ENCODE assay signal across 11 cellular contexts in the genomic region with DNA sequence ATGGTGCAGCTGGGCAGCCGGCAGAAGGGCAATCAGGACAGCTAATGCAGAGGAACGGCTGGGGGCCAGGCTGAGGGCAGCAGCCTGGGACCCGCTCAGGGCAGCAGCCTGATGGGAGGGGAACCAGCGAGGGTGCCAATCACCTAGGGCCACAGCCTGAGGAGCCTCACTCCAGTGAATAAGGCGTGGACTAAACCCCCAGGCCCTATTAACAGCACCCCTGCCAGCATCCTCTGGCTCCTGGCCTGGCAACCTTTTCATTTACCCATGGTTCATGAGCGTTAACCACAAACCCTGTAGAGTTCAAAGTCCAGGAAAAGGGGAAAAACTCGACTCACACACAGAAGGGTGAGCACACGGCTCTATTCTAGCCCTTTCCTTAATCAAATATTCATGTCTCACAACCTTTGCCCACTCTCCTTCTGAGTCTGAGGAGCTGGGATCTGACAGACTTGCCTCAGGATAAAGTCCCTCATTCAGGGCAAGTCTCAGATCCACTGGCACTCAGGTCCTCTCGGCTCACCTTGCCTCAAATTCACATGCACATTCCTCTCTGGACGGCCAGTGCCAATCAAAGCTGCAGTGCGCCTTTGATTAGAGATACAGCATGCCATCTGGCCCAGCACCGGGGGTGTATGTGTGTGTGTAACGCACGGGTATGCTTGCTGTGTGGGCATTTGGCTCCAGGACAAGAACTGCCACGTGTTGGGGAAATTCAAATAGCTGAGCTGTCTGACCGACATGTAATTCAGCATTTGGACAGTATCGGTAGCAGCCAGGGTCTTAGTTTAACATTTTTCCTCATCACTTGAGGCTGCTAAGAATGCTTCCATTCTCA.
A peak's percentile ranks its signal among the peaks of the same experiment; 100 is the strongest.
DNase-seq lines count a peak whose midpoint lies in the region; ATAC-seq and TF ChIP-seq lines count a peak whose summit lies in the region.
"Had no signal": no experiment of that assay in that cellular context is flagged by ENCODE, and none has a peak within 500 bp of the region (broad histone marks: within the 10 kb centered on the region; RNA-seq: fewer than 3 reads in every experiment).

No MANE protein-coding gene starts in this region.

- H3K4me1 Mint-ChIP-seq in T-helper 17 cell = peaks cover 48% of the 10 kb centered on the region
- H3K4me1 Mint-ChIP-seq in glutamatergic neuron (ENCODE audit: low read depth, unreplicated experiment) = peaks cover 26% of the 10 kb centered on the region
- H3K4me1 Mint-ChIP-seq in GM23338 = no peaks in the 10 kb centered on the region; the same call in 2 of the 3 replicates

- intact Hi-C loops in sciatic nerve (cut with DNase I) = no loop called here

- H3K27ac Mint-ChIP-seq in T-helper 17 cell (peak overlapping the region; percentile 92), glutamatergic neuron (ENCODE audit: unreplicated experiment) (peak overlapping the region; percentile 85), GM23338 (no peak overlapping the region)

- H3K9me3 ChIP-seq in T-helper 17 cell (ENCODE audit: control insufficient read depth, low read length, poor library complexity, severe bottlenecking) (no peaks in the 10 kb centered on the region), HAP-1 (no peaks in the 10 kb centered on the region)

- peaks cover 6% of the 10 kb centered on the region; the same call in 1 of the 2 replicates for H3K36me3 ChIP-seq in HAP-1 (replicated peaks)
- H3K36me3 ChIP-seq in GM23338 (ENCODE audit: insufficient read depth) = 0 out of 2 replicates have a peak, but pooled peaks cover 8% of the 10 kb centered on the region

- no peak for TF ChIP-seq CTCF in glutamatergic neuron (IDR thresholded peaks at IDR 0.05; ENCODE audit: partially characterized antibody, unreplicated experiment)
- TF ChIP-seq CTCF in GM23338 (conservative IDR thresholded peaks at IDR 0.05; ENCODE audit: low read depth in 2 of 2) = no peak

- H3K27me3 ChIP-seq in HAP-1 (ENCODE audit: low read depth) = no peaks in the 10 kb centered on the region
- no peaks in the 10 kb centered on the region for H3K27me3 ChIP-seq in GM23338 (ENCODE audit: insufficient read depth)

- in situ Hi-C loops in HAP-1 (cut with MboI; ENCODE audit: low sequenced_read_pairs) = no loop called here

- no peak for ATAC-seq in T-helper 17 cell
- peak; percentile 25 for ATAC-seq in sciatic nerve
- ATAC-seq in GM18868 (IDR thresholded peaks at IDR 0.05; ENCODE audit: unreplicated experiment) = no peak
- ATAC-seq in GM23338 = no peak

- H3K27me3 Mint-ChIP-seq in T-helper 17 cell = no peaks in the 10 kb centered on the region
- peaks cover 10% of the 10 kb centered on the region for H3K27me3 Mint-ChIP-seq in glutamatergic neuron (ENCODE audit: unreplicated experiment)
- H3K27me3 Mint-ChIP-seq in GM23338 (ENCODE audit: insufficient read depth, low read depth, poor library complexity) = no peaks in the 10 kb centered on the region

- H3K9me2 ChIP-seq in GM23338 (ENCODE audit: insufficient read depth) = no peaks in the 10 kb centered on the region

- H4K20me1 ChIP-seq in GM23338 (replicated peaks; ENCODE audit: insufficient read depth) = no peaks in the 10 kb centered on the region; the same call in none of the 2 replicates

- H2AFZ ChIP-seq in GM23338 = no peak overlapping the region

- H3K9me3 Mint-ChIP-seq in glutamatergic neuron (ENCODE audit: unreplicated experiment) (peaks cover 26% of the 10 kb centered on the region), GM23338 (no peaks in the 10 kb centered on the region)

- H3K4me3 Mint-ChIP-seq in T-helper 17 cell = peak overlapping the region; percentile 39
- peak overlapping the region; percentile 60 for H3K4me3 Mint-ChIP-seq in glutamatergic neuron (ENCODE audit: unreplicated experiment)
- no peak overlapping the region for H3K4me3 Mint-ChIP-seq in GM23338

- H3F3A ChIP-seq in GM23338 (replicated peaks; ENCODE audit: low read depth) = no peaks in the 10 kb centered on the region

- H3K4me3 ChIP-seq in HAP-1 (no peak overlapping the region), GM23338 (no peak overlapping the region)
- H3K4me3 ChIP-seq: lung had no signal

- H3K4me2 ChIP-seq in GM23338 = no peak overlapping the region

- H3K4me1 ChIP-seq in HAP-1 (no peaks in the 10 kb centered on the region), GM23338 (ENCODE audit: insufficient read depth) (no peaks in the 10 kb centered on the region)

- DNase-seq in DMS 273 treated with DMSO at 0.1 percent for 48 hours (lab: John Stamatoyannopoulos, UW) (peak; percentile 90), T-helper 17 cell (no peak), glutamatergic neuron (peak; percentile 24), sciatic nerve (ENCODE audit: low spot score) (no peak), HAP-1 (ENCODE audit: low spot score in 2 of 2) (no peak), GM23338 (ENCODE audit: low spot score) (no peak), RPMI8226 (no peak)
- DNase-seq: activated CD4-positive, alpha-beta T cell treated with anti-CD3 and anti-CD28 coated beads for 4 hours; effector CD4-positive, alpha-beta T cell had no signal

- H3K36me3 Mint-ChIP-seq in T-helper 17 cell (ENCODE audit: low read depth) = peaks cover 27% of the 10 kb centered on the region
- peaks cover 7% of the 10 kb centered on the region for H3K36me3 Mint-ChIP-seq in glutamatergic neuron (ENCODE audit: unreplicated experiment)
- H3K36me3 Mint-ChIP-seq in GM23338 (ENCODE audit: low read depth) = peaks cover 47% of the 10 kb centered on the region

- H3K27ac ChIP-seq in GM23338 (ENCODE audit: low read depth) = no peak overlapping the region

- no peaks in the 10 kb centered on the region for H3K79me2 ChIP-seq in GM23338 (replicated peaks; ENCODE audit: insufficient read depth)

TF ChIP-seq in GM23338, 12 proteins besides CTCF, POLR2A, EP300 and RAD21:
- no peak for TF ChIP-seq CREB1 (CRISPR knock-in tag; IDR thresholded peaks at IDR 0.05; ENCODE audit: low read depth)
- no peak for TF ChIP-seq EZH2phosphoT487 (IDR thresholded peaks at IDR 0.05; ENCODE audit: unreplicated experiment)
- TF ChIP-seq ZNF331 (CRISPR knock-in tag; IDR thresholded peaks at IDR 0.05; ENCODE audit: low read depth) = no peak
- TF ChIP-seq, protein P1, sequence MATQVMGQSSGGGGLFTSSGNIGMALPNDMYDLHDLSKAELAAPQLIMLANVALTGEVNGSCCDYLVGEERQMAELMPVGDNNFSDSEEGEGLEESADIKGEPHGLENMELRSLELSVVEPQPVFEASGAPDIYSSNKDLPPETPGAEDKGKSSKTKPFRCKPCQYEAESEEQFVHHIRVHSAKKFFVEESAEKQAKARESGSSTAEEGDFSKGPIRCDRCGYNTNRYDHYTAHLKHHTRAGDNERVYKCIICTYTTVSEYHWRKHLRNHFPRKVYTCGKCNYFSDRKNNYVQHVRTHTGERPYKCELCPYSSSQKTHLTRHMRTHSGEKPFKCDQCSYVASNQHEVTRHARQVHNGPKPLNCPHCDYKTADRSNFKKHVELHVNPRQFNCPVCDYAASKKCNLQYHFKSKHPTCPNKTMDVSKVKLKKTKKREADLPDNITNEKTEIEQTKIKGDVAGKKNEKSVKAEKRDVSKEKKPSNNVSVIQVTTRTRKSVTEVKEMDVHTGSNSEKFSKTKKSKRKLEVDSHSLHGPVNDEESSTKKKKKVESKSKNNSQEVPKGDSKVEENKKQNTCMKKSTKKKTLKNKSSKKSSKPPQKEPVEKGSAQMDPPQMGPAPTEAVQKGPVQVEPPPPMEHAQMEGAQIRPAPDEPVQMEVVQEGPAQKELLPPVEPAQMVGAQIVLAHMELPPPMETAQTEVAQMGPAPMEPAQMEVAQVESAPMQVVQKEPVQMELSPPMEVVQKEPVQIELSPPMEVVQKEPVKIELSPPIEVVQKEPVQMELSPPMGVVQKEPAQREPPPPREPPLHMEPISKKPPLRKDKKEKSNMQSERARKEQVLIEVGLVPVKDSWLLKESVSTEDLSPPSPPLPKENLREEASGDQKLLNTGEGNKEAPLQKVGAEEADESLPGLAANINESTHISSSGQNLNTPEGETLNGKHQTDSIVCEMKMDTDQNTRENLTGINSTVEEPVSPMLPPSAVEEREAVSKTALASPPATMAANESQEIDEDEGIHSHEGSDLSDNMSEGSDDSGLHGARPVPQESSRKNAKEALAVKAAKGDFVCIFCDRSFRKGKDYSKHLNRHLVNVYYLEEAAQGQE (IDR thresholded peaks at IDR 0.05; ENCODE audit: unreplicated experiment) = no peak
- no peak for TF ChIP-seq STAT1 (IDR thresholded peaks at IDR 0.05; ENCODE audit: unreplicated experiment)
- no peak for TF ChIP-seq JUNB (IDR thresholded peaks at IDR 0.05; ENCODE audit: unreplicated experiment)
- TF ChIP-seq EZH2 (IDR thresholded peaks at IDR 0.05; ENCODE audit: low read depth, unreplicated experiment) = no peak
- TF ChIP-seq, protein P2, sequence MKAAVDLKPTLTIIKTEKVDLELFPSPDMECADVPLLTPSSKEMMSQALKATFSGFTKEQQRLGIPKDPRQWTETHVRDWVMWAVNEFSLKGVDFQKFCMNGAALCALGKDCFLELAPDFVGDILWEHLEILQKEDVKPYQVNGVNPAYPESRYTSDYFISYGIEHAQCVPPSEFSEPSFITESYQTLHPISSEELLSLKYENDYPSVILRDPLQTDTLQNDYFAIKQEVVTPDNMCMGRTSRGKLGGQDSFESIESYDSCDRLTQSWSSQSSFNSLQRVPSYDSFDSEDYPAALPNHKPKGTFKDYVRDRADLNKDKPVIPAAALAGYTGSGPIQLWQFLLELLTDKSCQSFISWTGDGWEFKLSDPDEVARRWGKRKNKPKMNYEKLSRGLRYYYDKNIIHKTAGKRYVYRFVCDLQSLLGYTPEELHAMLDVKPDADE (IDR thresholded peaks at IDR 0.05) = no peak
- no peak for TF ChIP-seq ZNF114 (CRISPR knock-in tag; IDR thresholded peaks at IDR 0.05)
- no peak for TF ChIP-seq NANOG (IDR thresholded peaks at IDR 0.05; ENCODE audit: borderline replicate concordance)
TF ChIP-seq in GM23338: peak in this region for 0.

Comparison
In these comparisons a context has a peak if more than half of its experiments do, and no peak if none do; other contexts are left out.
1. DNase-seq: peak in DMS 273 treated with DMSO at 0.1 percent for 48 hours (single experiment) and glutamatergic neuron (single experiment); none in T-helper 17 cell (0 of 3), sciatic nerve (single experiment), HAP-1 (0 of 2), GM23338 (single experiment) and RPMI8226 (single experiment).